27 cellular contexts compared by ENCODE assay signal in the genomic region with DNA sequence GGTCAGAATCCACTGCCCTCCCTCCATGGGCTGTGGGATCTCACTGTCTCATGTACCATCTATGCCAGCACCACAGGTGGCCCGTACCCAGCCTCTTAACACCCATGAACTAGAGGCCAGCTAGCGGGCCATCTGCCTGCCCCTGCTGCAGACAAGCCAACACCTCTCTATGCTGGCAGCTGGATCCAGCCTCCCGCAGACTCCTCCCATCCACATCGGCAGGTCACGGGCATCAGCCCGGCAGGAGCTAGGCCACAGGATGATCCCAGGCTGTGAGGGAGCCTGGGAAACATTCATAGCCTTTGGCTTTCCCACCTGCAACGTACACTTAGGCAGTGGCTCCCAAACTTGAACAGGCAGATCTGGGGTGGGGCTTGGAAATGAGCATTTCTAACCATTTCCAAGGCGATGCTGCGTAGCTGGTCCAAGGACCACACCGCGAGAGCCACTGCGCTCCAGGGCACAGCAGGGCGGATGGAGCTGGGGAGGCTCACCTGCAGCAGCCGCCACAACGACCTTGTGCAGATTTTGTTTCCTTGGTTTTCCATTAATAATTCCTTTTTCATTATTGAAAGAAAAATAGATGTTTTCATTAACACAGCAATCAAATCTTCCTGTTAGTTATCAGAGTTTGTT.
"Had no signal": no experiment of that assay in that cellular context is flagged by ENCODE, and none has a peak within 500 bp of the region (broad histone marks: within the 10 kb centered on the region; RNA-seq: fewer than 3 reads in every experiment).

No MANE protein-coding gene starts in this region.

- H3K4me3 Mint-ChIP-seq: activated B cell treated with CpG ODN at 0.5 μM for 24 hours; activated CD4-positive, alpha-beta T cell treated with anti-CD3 and anti-CD28 coated beads for 36 hours; activated naive CD4-positive, alpha-beta T cell treated with anti-CD3 and anti-CD28 coated beads for 36 hours; activated naive CD8-positive, alpha-beta T cell treated with anti-CD3 and anti-CD28 coated beads, Interleukin-2, amount 10 ng/mL, durations not matched to agents 7 days and 5 days; central memory CD8-positive, alpha-beta T cell; natural killer cell; T-helper 1 cell treated with Interleukin-12 subunit alpha and Interleukin-12 subunit beta and Interleukin-4 antibody, amounts not matched to agents 30 μg/mL and 1 μg/mL, for 36 hours had no signal

- H3K9me3 Mint-ChIP-seq: activated B cell treated with CpG ODN at 0.5 μM for 24 hours; activated naive CD4-positive, alpha-beta T cell treated with anti-CD3 and anti-CD28 coated beads for 36 hours; activated naive CD8-positive, alpha-beta T cell treated with anti-CD3 and anti-CD28 coated beads, Interleukin-2, amount 10 ng/mL, durations not matched to agents 7 days and 5 days; central memory CD8-positive, alpha-beta T cell; natural killer cell; T-helper 1 cell treated with Interleukin-12 subunit alpha and Interleukin-12 subunit beta and Interleukin-4 antibody, amounts not matched to agents 30 μg/mL and 1 μg/mL, for 36 hours had no signal

- H3K4me1 Mint-ChIP-seq: activated B cell treated with CpG ODN at 0.5 μM for 24 hours; activated CD4-positive, alpha-beta T cell treated with anti-CD3 and anti-CD28 coated beads for 36 hours; activated naive CD8-positive, alpha-beta T cell treated with anti-CD3 and anti-CD28 coated beads, Interleukin-2, amount 10 ng/mL, durations not matched to agents 7 days and 5 days; central memory CD8-positive, alpha-beta T cell; natural killer cell had no signal

- H3K27me3 Mint-ChIP-seq: activated CD4-positive, alpha-beta T cell treated with anti-CD3 and anti-CD28 coated beads for 36 hours; activated naive CD8-positive, alpha-beta T cell treated with anti-CD3 and anti-CD28 coated beads, Interleukin-2, amount 10 ng/mL, durations not matched to agents 7 days and 5 days had no signal

- ATAC-seq: activated CD4-positive, alpha-beta T cell treated with anti-CD3 and anti-CD28 coated beads for 36 hours; gastrocnemius medialis; left ventricle myocardium superior; natural killer cell; stimulated activated naive CD8-positive, alpha-beta T cell treated with anti-CD3 and anti-CD28 coated beads, Interleukin-15, Interleukin-2, amounts not matched to agents 100 U/mL and 50 U/mL, for 24 hours had no signal

- H3K27ac Mint-ChIP-seq: activated B cell treated with CpG ODN at 0.5 μM for 24 hours; activated CD4-positive, alpha-beta T cell treated with anti-CD3 and anti-CD28 coated beads for 36 hours; activated naive CD4-positive, alpha-beta T cell treated with anti-CD3 and anti-CD28 coated beads for 36 hours; activated naive CD8-positive, alpha-beta T cell treated with anti-CD3 and anti-CD28 coated beads, Interleukin-2, amount 10 ng/mL, durations not matched to agents 7 days and 5 days; natural killer cell; T-helper 1 cell treated with Interleukin-12 subunit alpha and Interleukin-12 subunit beta and Interleukin-4 antibody, amounts not matched to agents 30 μg/mL and 1 μg/mL, for 36 hours had no signal

- DNase-seq: activated B cell treated with CpG ODN at 0.5 μM for 24 hours; activated CD4-positive, alpha-beta T cell treated with anti-CD3 and anti-CD28 coated beads for 36 hours; activated CD4-positive, alpha-beta T cell treated with anti-CD3 and anti-CD28 coated beads, Interleukin-2, amount 50 U/mL, for 4 hours; activated effector memory CD4-positive, alpha-beta T cell treated with Interleukin-2 at 50 U/mL for 16 hours; activated naive CD4-positive, alpha-beta T cell treated with anti-CD3 and anti-CD28 coated beads for 36 hours; activated naive CD8-positive, alpha-beta T cell treated with anti-CD3 and anti-CD28 coated beads, Interleukin-2, amount 10 ng/mL, durations not matched to agents 7 days and 5 days; activated T-cell treated with anti-CD3 and anti-CD28 coated beads, Interleukin-2, amount 50 U/mL, for 48 hours; amniotic stem cell; esophagus squamous epithelium; gastrocnemius medialis; hippocampal formation; left ventricle myocardium superior; mammary epithelial cell; midbrain; natural killer cell; nucleus accumbens; posterior cingulate gyrus; sigmoid colon; stimulated activated CD4-positive, alpha-beta T cell treated with anti-CD3 and anti-CD28 coated beads, Interleukin-4, amount 100 ng/mL, for 24 hours; stimulated activated naive CD8-positive, alpha-beta T cell treated with anti-CD3 and anti-CD28 coated beads, Interleukin-15, Interleukin-2, amounts not matched to agents 100 U/mL and 50 U/mL, for 24 hours; substantia nigra; T1000; thyroid gland had no signal

- H3K4me2 ChIP-seq: smooth muscle cell had no signal

- H3K27ac ChIP-seq: breast epithelium, esophagus squamous epithelium, gastrocnemius medialis, sigmoid colon, thyroid gland had no signal

- H3K9me3 ChIP-seq: breast epithelium, esophagus squamous epithelium, gastrocnemius medialis, sigmoid colon, thyroid gland had no signal

- H3K27me3 ChIP-seq: breast epithelium, esophagus squamous epithelium, gastrocnemius medialis, sigmoid colon, thyroid gland had no signal

- H3K4me3 ChIP-seq: breast epithelium, esophagus squamous epithelium, gastrocnemius medialis, sigmoid colon, smooth muscle cell, thyroid gland had no signal

- H3K4me1 ChIP-seq: breast epithelium, gastrocnemius medialis, sigmoid colon, thyroid gland had no signal

- H3K36me3 ChIP-seq: breast epithelium, esophagus squamous epithelium, gastrocnemius medialis, sigmoid colon, thyroid gland had no signal

- H3K36me3 Mint-ChIP-seq: activated naive CD8-positive, alpha-beta T cell treated with anti-CD3 and anti-CD28 coated beads, Interleukin-2, amount 10 ng/mL, durations not matched to agents 7 days and 5 days; natural killer cell had no signal
